ENCODE assay signal across 17 cellular contexts in the genomic region with DNA sequence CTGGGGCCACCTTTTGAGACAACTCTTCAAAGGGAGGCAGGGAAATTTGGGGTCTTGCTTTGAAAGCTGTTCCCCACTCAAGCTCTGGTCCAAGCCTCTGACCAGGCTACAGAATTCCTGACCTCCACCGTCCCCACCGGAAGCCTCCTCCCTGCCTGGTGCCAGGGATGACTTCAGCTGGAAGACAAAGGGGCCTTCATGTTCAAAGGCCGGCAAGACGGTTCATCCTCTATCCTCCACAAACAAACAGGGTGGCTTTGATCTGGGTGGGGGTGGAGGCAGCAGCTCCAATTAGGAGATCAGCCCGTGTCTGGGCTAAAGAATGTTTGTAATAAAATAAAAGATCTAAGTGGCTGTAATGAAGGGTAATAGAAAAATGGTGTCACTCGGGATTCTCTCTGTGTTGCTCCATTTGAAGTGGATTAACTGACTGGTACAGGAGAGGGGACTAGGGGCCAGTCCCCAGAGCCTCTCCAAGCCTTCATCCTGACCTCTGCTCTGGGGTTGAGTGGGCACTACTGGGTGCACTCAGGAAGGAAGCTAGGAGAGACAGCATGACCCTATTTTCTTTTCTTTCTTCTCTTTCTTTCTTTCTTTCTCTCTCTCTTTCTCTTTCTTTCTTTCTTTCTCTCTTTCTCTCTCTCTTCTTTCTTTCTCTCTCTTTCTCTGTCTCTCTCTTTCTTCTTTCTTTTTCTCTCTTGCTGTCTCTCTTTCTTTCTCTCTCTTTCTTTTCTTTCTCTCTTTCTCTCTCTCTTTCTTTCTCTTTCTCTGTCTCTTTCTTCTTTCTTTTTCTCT. TPM values are rescaled to one million over a fixed set of nuclear protein-coding genes. Genes with fewer than 3 reads are reported as not detected.
DNase-seq lines count a peak whose midpoint lies in the region; ATAC-seq and TF ChIP-seq lines count a peak whose summit lies in the region.
"Had no signal": no experiment of that assay in that cellular context is flagged by ENCODE, and none has a peak within 500 bp of the region (broad histone marks: within the 10 kb centered on the region; RNA-seq: fewer than 3 reads in every experiment).

No MANE protein-coding gene starts in this region.

- intact Hi-C loops in cardiac septum (cut with DNase I) (no loop called here), left ventricle myocardium superior (cut with micrococcal nuclease) (no loop called here), head of caudate nucleus (cut with DNase I) (no loop called here), uterus (cut with DNase I; ENCODE audit: low total_unique reads) (no loop called here)

- no peak for TF ChIP-seq CTCF in uterus (IDR thresholded peaks at IDR 0.05)

- H3K27ac ChIP-seq in uterus = no peak overlapping the region
- H3K27ac ChIP-seq: adrenal gland, KMS-11, RWPE1 had no signal

- no peaks in the 10 kb centered on the region for H3K36me3 ChIP-seq in uterus
- H3K36me3 ChIP-seq: adrenal gland had no signal

- no peak for TF ChIP-seq POLR2A in uterus (IDR thresholded peaks at IDR 0.05)

- no peak for ATAC-seq in left ventricle myocardium superior
- ATAC-seq in GM21529 (IDR thresholded peaks at IDR 0.05; ENCODE audit: unreplicated experiment) = no peak
- ATAC-seq: T-cell had no signal

- H3K4me1 ChIP-seq in uterus = no peaks in the 10 kb centered on the region
- H3K4me1 ChIP-seq: adrenal gland had no signal

- no peak overlapping the region for H3K4me3 ChIP-seq in uterus
- H3K4me3 ChIP-seq: adrenal gland had no signal

- peaks cover 0 to 3% of the 10 kb centered on the region in 2 donors for H3K27me3 ChIP-seq in uterus
- H3K27me3 ChIP-seq: adrenal gland had no signal

- peaks cover 0 to 6% of the 10 kb centered on the region in 2 donors for H3K9me3 ChIP-seq in uterus

- DNase-seq in cardiac septum (ENCODE audit: low spot score) = peak; percentile 20
- no peak for DNase-seq in left ventricle myocardium superior
- DNase-seq in head of caudate nucleus = peak; percentile 22 to 88 (median 76)
- peak in 50 of 56 donors; percentile 7 to 84 (median 66) for DNase-seq in nucleus accumbens (lab: John Stamatoyannopoulos, UW)
- DNase-seq in kidney glomerular epithelial cell (lab: John Stamatoyannopoulos, UW) = no peak
- DNase-seq in T-helper 9 cell = no peak
- DNase-seq in uterus = no peak
- DNase-seq: activated CD4-positive, alpha-beta memory T cell treated with anti-CD3 and anti-CD28 coated beads for 36 hours; NCI-H1105 treated with DMSO at 0.1 percent for 48 hours; NK-92 treated with Interleukin-12 subunit alpha and Interleukin-12 subunit beta, amount 100 ng/mL, for 24 hours; T-cell; trophoblast cell had no signal

RNA-seq across cellular contexts. Expression of gene NKD1, which starts 27.5 kb away (rescaled TPM):
- total RNA-seq in cardiac septum = 0.40 TPM
- 0.59 TPM for total RNA-seq in left ventricle myocardium superior
- total RNA-seq in uterus = 10 to 100 TPM in 2 of 4 donors, 1 to 10 TPM in 2; 3.5 to 48.1 (median 8.9) TPM
- total RNA-seq: endothelial cell of umbilical vein had no signal

Comparison
In these comparisons a context has a peak if more than half of its experiments do, and no peak if none do; other contexts are left out.
1. DNase-seq: peak in cardiac septum (single experiment), head of caudate nucleus (42 of 42) and nucleus accumbens (50 of 56); none in left ventricle myocardium superior (single experiment), kidney glomerular epithelial cell (single experiment), T-helper 9 cell (single experiment) and uterus (0 of 2).